In the genomic region with DNA sequence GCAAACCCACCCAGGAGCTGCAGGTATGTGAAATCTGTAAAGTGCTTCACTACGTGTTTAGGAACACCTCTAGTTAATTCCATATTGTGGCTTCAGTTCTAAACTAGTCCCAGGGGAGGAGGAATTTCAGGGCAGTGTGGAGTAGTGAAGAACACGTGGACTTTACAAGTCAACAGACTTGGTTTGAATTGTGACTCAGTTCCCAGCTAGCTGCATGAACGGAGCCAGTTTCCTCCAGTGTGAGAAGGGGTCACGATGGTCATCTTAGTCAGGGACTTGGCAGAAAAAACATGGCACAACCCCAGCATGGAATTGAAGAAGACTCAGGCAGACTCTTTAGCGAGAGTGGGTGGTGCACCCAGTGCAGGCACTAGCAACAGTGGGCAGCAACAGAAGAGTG, we compare ENCODE assay signal across 18 cellular contexts.
DNase-seq lines count a peak whose midpoint lies in the region; ATAC-seq, FAIRE-seq and TF ChIP-seq lines count a peak whose summit lies in the region.
"Had no signal": no experiment of that assay in that cellular context is flagged by ENCODE, and none has a peak within 500 bp of the region (broad histone marks: within the 10 kb centered on the region; RNA-seq: fewer than 3 reads in every experiment).

No MANE protein-coding gene starts in this region.

- DNase-seq in GOT3 (lab: John Stamatoyannopoulos, UW) (peak; percentile 24), amniotic epithelial cell (ENCODE audit: low read depth) (peak; percentile 41), fibroblast of the aortic adventitia (ENCODE audit: low read depth) (peak; percentile 84), natural killer cell (no peak), DMS79 treated with DMSO at 0.1 percent for 48 hours (lab: John Stamatoyannopoulos, UW) (no peak), NAMALWA (ENCODE audit: low spot score) (no peak), D721Med (ENCODE audit: insufficient read length, low spot score) (no peak)
- DNase-seq: activated B cell treated with CpG ODN at 0.5 μM for 24 hours; activated naive CD4-positive, alpha-beta T cell treated with anti-CD3 and anti-CD28 coated beads, Interleukin-2, amount 10 ng/mL, durations not matched to agents 7 days and 5 days; central memory CD4-positive, alpha-beta T cell; Karpas-422; mucosa of descending colon; NCI-H187; NCI-H526 treated with DMSO at 0.1 percent for 48 hours; PC-9 had no signal

- no peaks in the 10 kb centered on the region for H3K27me3 ChIP-seq in skeletal muscle satellite cell (ENCODE audit: control insufficient read depth, insufficient read depth, low read length)

- no peak for ATAC-seq in natural killer cell
- ATAC-seq: mucosa of descending colon had no signal

- H3K36me3 ChIP-seq in skeletal muscle satellite cell (ENCODE audit: insufficient read depth, low read length): no peaks in the 10 kb centered on the region

- no peaks in the 10 kb centered on the region for H3K36me3 Mint-ChIP-seq in natural killer cell
- H3K36me3 Mint-ChIP-seq: activated naive CD4-positive, alpha-beta T cell treated with anti-CD3 and anti-CD28 coated beads, Interleukin-2, amount 10 ng/mL, durations not matched to agents 7 days and 5 days had no signal

- H3K9ac ChIP-seq in skeletal muscle satellite cell (ENCODE audit: low read depth, low read length): no peak overlapping the region
- H3K9ac ChIP-seq: parathyroid adenoma had no signal

- no peaks in the 10 kb centered on the region for H3K9me3 ChIP-seq in skeletal muscle satellite cell (replicated peaks; ENCODE audit: low read length)
- H3K9me3 ChIP-seq: mucosa of descending colon had no signal

- H3K27ac Mint-ChIP-seq in natural killer cell: no peak overlapping the region
- H3K27ac Mint-ChIP-seq: activated B cell treated with CpG ODN at 0.5 μM for 24 hours; activated naive CD4-positive, alpha-beta T cell treated with anti-CD3 and anti-CD28 coated beads, Interleukin-2, amount 10 ng/mL, durations not matched to agents 7 days and 5 days had no signal

- no peak overlapping the region for H3K4me3 Mint-ChIP-seq in natural killer cell
- H3K4me3 Mint-ChIP-seq: activated B cell treated with CpG ODN at 0.5 μM for 24 hours; activated naive CD4-positive, alpha-beta T cell treated with anti-CD3 and anti-CD28 coated beads, Interleukin-2, amount 10 ng/mL, durations not matched to agents 7 days and 5 days had no signal

- H3K4me1 ChIP-seq in skeletal muscle satellite cell (ENCODE audit: control insufficient read depth, insufficient read depth, low read length): peaks cover 39% of the 10 kb centered on the region
- H3K4me1 ChIP-seq: parathyroid adenoma had no signal

- no peaks in the 10 kb centered on the region for H3K4me1 Mint-ChIP-seq in natural killer cell
- H3K4me1 Mint-ChIP-seq: activated B cell treated with CpG ODN at 0.5 μM for 24 hours; activated naive CD4-positive, alpha-beta T cell treated with anti-CD3 and anti-CD28 coated beads, Interleukin-2, amount 10 ng/mL, durations not matched to agents 7 days and 5 days had no signal

- TF ChIP-seq CTCF in fibroblast of the aortic adventitia (IDR thresholded peaks at IDR 0.05; ENCODE audit: insufficient read depth, low read length) (no peak), natural killer cell (IDR thresholded peaks at IDR 0.05) (no peak), D721Med (IDR thresholded peaks at IDR 0.05; ENCODE audit: insufficient read depth, missing control alignments) (no peak)

- intact Hi-C loops in natural killer cell (cut with micrococcal nuclease): no loop called here

- H3K9me3 Mint-ChIP-seq in natural killer cell: no peaks in the 10 kb centered on the region
- H3K9me3 Mint-ChIP-seq: activated B cell treated with CpG ODN at 0.5 μM for 24 hours; activated naive CD4-positive, alpha-beta T cell treated with anti-CD3 and anti-CD28 coated beads, Interleukin-2, amount 10 ng/mL, durations not matched to agents 7 days and 5 days had no signal

- no peak for FAIRE-seq in D721Med (lab: Jason Lieb, UNC)
- FAIRE-seq: GM12891 had no signal

- H3K4me3 ChIP-seq in fibroblast of the aortic adventitia (ENCODE audit: low read depth, low read length): no peak overlapping the region
- peak overlapping the region; percentile 42 for H3K4me3 ChIP-seq in skeletal muscle satellite cell (ENCODE audit: low read length)
- H3K4me3 ChIP-seq: mucosa of descending colon, PC-9 had no signal

- H3K4me2 ChIP-seq in skeletal muscle satellite cell (ENCODE audit: low read length): peak overlapping the region; percentile 61
- H3K4me2 ChIP-seq: PC-9 had no signal

- H3K27me3 Mint-ChIP-seq in natural killer cell (ENCODE audit: low read depth in 2 of 2): no peaks in the 10 kb centered on the region
- H3K27me3 Mint-ChIP-seq: activated B cell treated with CpG ODN at 0.5 μM for 24 hours had no signal

Comparison
In these comparisons a context has a peak if more than half of its experiments do, and no peak if none do; other contexts are left out.
1. DNase-seq: peak in GOT3 (single experiment), amniotic epithelial cell (single experiment) and fibroblast of the aortic adventitia (single experiment); none in natural killer cell (single experiment), DMS79 treated with DMSO at 0.1 percent for 48 hours (single experiment), NAMALWA (single experiment) and D721Med (single experiment).